Comparison of ENCODE assay signal across 8 cellular contexts in the genomic region with DNA sequence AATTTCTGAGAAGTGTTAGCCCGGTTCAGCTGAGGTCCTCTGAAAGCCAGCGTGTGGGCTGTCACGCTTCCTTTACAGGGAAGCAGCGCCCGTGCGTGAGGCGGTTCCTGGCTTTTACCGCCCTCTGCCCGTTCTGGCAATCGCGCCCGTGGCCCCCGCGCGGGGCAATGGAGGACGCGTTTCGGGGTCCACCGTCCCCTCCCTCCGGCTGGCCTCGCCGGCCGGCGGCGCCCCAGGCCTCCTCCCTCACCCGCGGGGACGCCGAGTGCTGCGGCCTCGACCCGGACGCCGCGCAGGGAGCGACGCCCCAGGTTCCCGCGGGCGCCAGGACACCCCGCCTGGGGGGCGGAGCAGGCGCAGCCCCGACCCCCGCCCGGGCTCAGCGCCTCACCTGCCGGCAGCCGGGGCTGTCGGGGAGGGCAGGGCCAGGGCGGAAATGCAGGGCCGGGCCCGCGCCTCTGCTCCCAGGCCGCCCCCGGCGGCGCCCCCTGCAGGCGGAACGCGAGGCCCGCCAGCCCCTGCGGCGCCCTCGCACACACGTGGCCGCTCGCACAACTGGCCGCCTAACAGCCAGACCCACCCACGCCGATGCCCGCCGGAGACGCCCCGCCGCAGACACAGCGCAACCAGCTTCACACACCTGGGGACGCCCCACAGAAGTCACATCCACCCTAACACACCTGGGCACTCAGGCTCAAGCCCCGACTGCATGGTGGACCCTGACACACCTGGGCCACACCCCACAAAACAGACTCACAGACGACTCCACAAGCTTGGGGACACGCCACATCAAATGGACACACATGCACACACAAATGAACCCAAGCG.
DNase-seq lines count a peak whose midpoint lies in the region; ATAC-seq lines count a peak whose summit lies in the region.

Gene GGACT, minus strand, starts transcription at position 440 of the 828 bp plus-strand sequence. CDS start 56,198 bp downstream, outside the sequence.

- H3K4me1 ChIP-seq in mucosa of stomach (ENCODE audit: control insufficient read depth, insufficient read depth, low read length) = peaks cover 4% of the 10 kb centered on the region

- peak within 1 kb of the TSS; percentile 44 for H3K4me3 ChIP-seq in mucosa of stomach (ENCODE audit: low read length)

- peak within 1 kb of the TSS; percentile 6 for H3K27ac ChIP-seq in epithelial cell of prostate

- no peaks in the 10 kb centered on the region for H3K9me3 ChIP-seq in mucosa of stomach (ENCODE audit: control insufficient read depth, low read length)

- no peaks in the 10 kb centered on the region for H3K27me3 ChIP-seq in mucosa of stomach (ENCODE audit: control insufficient read depth, insufficient read depth, low read length)

- H3K9ac ChIP-seq in mucosa of stomach (ENCODE audit: low read length) = peak within 1 kb of the TSS; percentile 82

- DNase-seq in C1 segment of cervical spinal cord (lab: John Stamatoyannopoulos, UW) (peak in 12 of 14 donors; percentile 13 to 68 (median 38)), NCI-H748 treated with DMSO at 0.1 percent for 48 hours (lab: John Stamatoyannopoulos, UW) (peak; percentile 31), epithelial cell of prostate (ENCODE audit: low read depth, low spot score) (no peak)
- DNase-seq in activated CD8-positive, alpha-beta memory T cell treated with anti-CD3 and anti-CD28 coated beads, Interleukin-2, amount 50 U/mL, for 4 hours = peak; percentile 88
- peak; percentile 66 for DNase-seq in stimulated activated CD8-positive, alpha-beta memory T cell treated with anti-CD3 and anti-CD28 coated beads, Interleukin-7, amount 100 ng/mL, for 24 hours (ENCODE audit: low read depth)

- ATAC-seq in GM18909 (IDR thresholded peaks at IDR 0.05; ENCODE audit: poor library complexity, unreplicated experiment) (peak; percentile 98), HG03139 (IDR thresholded peaks at IDR 0.05; ENCODE audit: unreplicated experiment) (peak; percentile 96)

- H3K36me3 ChIP-seq in mucosa of stomach (ENCODE audit: control insufficient read depth, insufficient read depth, low read length) = no peaks in the 10 kb centered on the region
